12 cellular contexts compared by ENCODE assay signal in genomic region chr9:91536211-91536691, GRCh38.
DNase-seq lines count a peak whose midpoint lies in the region; ATAC-seq and TF ChIP-seq lines count a peak whose summit lies in the region.
"Had no signal": no experiment of that assay in that cellular context is flagged by ENCODE, and none has a peak within 500 bp of the region (broad histone marks: within the 10 kb centered on the region; RNA-seq: fewer than 3 reads in every experiment).

No MANE protein-coding gene starts in this region.

- no peaks in the 10 kb centered on the region for H3K36me3 Mint-ChIP-seq in neural progenitor cell

- H3K4me1 ChIP-seq in stomach (no peaks in the 10 kb centered on the region), neural progenitor cell (no peaks in the 10 kb centered on the region)

- whole genome bisulfite sequencing in stomach, 5 donors = 11 to 41% (median 22%) methylated on average over 3 of the region's 3 CpGs

- DNase-seq in AG20443 (ENCODE audit: low spot score) (peak; percentile 77), HT-29 (ENCODE audit: low spot score) (peak; percentile 29), astrocyte of the hippocampus (ENCODE audit: low read depth, low spot score) (peak; percentile 70), left kidney (ENCODE audit: low read depth, low spot score) (peak; percentile 88), stomach (no peak), neural progenitor cell (ENCODE audit: low spot score) (no peak)
- no peak for DNase-seq in activated T-cell treated with anti-CD3 and anti-CD28 coated beads, Interleukin-2, amount 50 U/mL, for 48 hours
- DNase-seq: SW 1271 had no signal

- H3K27me3 ChIP-seq in stomach (no peaks in the 10 kb centered on the region), neural progenitor cell (no peaks in the 10 kb centered on the region)
- H3K27me3 ChIP-seq: cardiac muscle cell had no signal

- H3K4me3 Mint-ChIP-seq in neural progenitor cell = no peak overlapping the region

- no peak overlapping the region for H3K27ac ChIP-seq in stomach
- no peak overlapping the region for H3K27ac ChIP-seq in neural progenitor cell
- H3K27ac ChIP-seq: C4-2B, cardiac muscle cell had no signal

- no peak for TF ChIP-seq POLR2A in stomach (IDR thresholded peaks at IDR 0.05)

- TF ChIP-seq EP300 in stomach (IDR thresholded peaks at IDR 0.05) = no peak

- H3K9me3 ChIP-seq in stomach = no peaks in the 10 kb centered on the region
- H3K9me3 ChIP-seq in neural progenitor cell (ENCODE audit: low read depth) = no peaks in the 10 kb centered on the region

- peaks cover 2% of the 10 kb centered on the region for H3K4me1 Mint-ChIP-seq in neural progenitor cell

- H3K4me2 ChIP-seq in neural progenitor cell = no peak overlapping the region

- H3K9ac ChIP-seq in neural progenitor cell = no peak overlapping the region

- no peak overlapping the region for H3K27ac Mint-ChIP-seq in neural progenitor cell

- TF ChIP-seq CTCF in stomach (IDR thresholded peaks at IDR 0.05) = no peak
- no peak for TF ChIP-seq CTCF in neural progenitor cell (IDR thresholded peaks at IDR 0.05)

- H4K20me1 ChIP-seq in neural progenitor cell (ENCODE audit: low read depth) = no peaks in the 10 kb centered on the region

- no peak overlapping the region for H3K4me3 ChIP-seq in stomach
- H3K4me3 ChIP-seq in neural progenitor cell = no peak overlapping the region
- H3K4me3 ChIP-seq: cardiac muscle cell, GM12878 had no signal

- ATAC-seq in GM18502 (IDR thresholded peaks at IDR 0.05; ENCODE audit: poor library complexity, unreplicated experiment) = no peak
- ATAC-seq: GM12878 had no signal

- H2AFZ ChIP-seq in neural progenitor cell (replicated peaks) = no peak overlapping the region

- H3F3A ChIP-seq in neural progenitor cell (ENCODE audit: low read depth) = no peaks in the 10 kb centered on the region

- peaks cover 2% of the 10 kb centered on the region for H3K27me3 Mint-ChIP-seq in neural progenitor cell (ENCODE audit: insufficient read depth, low read depth)

- H3K36me3 ChIP-seq in stomach (no peaks in the 10 kb centered on the region), neural progenitor cell (no peaks in the 10 kb centered on the region)
- H3K36me3 ChIP-seq: cardiac muscle cell had no signal

- intact Hi-C loops in stomach (cut with DNase I; ENCODE audit: low total_unique reads) = no loop called here

- H3K9me3 Mint-ChIP-seq in neural progenitor cell = peaks cover 3% of the 10 kb centered on the region

- no peaks in the 10 kb centered on the region for H3K79me2 ChIP-seq in neural progenitor cell (ENCODE audit: low read depth)

Comparison
In these comparisons a context has a peak if more than half of its experiments do, and no peak if none do; other contexts are left out.
1. DNase-seq: peak in AG20443 (single experiment), HT-29 (single experiment), astrocyte of the hippocampus (single experiment) and left kidney (single experiment); none in stomach (single experiment), neural progenitor cell (single experiment) and activated T-cell treated with anti-CD3 and anti-CD28 coated beads, Interleukin-2, amount 50 U/mL, for 48 hours (0 of 2).